7 cellular contexts compared by ENCODE assay signal in genomic region chr15:64503197-64503596, GRCh38. TPM values are rescaled to one million over a fixed set of nuclear protein-coding genes. Genes with fewer than 3 reads are reported as not detected.
DNase-seq lines count a peak whose midpoint lies in the region; TF ChIP-seq lines count a peak whose summit lies in the region.

No MANE protein-coding gene starts in this region.

- H3K4me3 Mint-ChIP-seq in HFFc6: peak overlapping the region; percentile 57

- peaks cover 7 to 65% (median 20%) of the 10 kb centered on the region in 4 donors for H3K4me1 ChIP-seq in Peyer's patch

- H3K9me3 ChIP-seq in Peyer's patch: no peaks in the 10 kb centered on the region

- TF ChIP-seq CTCF in HFFc6 (IDR thresholded peaks at IDR 0.05) (no peak), Peyer's patch (IDR thresholded peaks at IDR 0.05) (no peak), fibroblast of the aortic adventitia (IDR thresholded peaks at IDR 0.05; ENCODE audit: insufficient read depth, low read length) (no peak)

- peaks cover 50% of the 10 kb centered on the region for H3K4me1 Mint-ChIP-seq in HFFc6 (ENCODE audit: low read depth)

- peaks cover 15% of the 10 kb centered on the region for H3K36me3 Mint-ChIP-seq in HFFc6 (ENCODE audit: low read depth)

- H3K27me3 ChIP-seq in Peyer's patch: no peaks in the 10 kb centered on the region

- H3K4me3 ChIP-seq in Peyer's patch (peak overlapping the region in 2 of 4 donors; percentile 8 to 10), fibroblast of the aortic adventitia (ENCODE audit: low read depth, low read length) (no peak overlapping the region), skeletal muscle cell (ENCODE audit: low read depth, low read length) (no peak overlapping the region)

- H3K27ac ChIP-seq in Peyer's patch: peak overlapping the region; percentile 13 to 69 (median 64)

- peak overlapping the region; percentile 94 for H3K27ac Mint-ChIP-seq in HFFc6

- no peak for TF ChIP-seq POLR2A in Peyer's patch (IDR thresholded peaks at IDR 0.05)

- peaks cover 0 to 15% (median 0%) of the 10 kb centered on the region in 3 donors for H3K36me3 ChIP-seq in Peyer's patch

- H3K9me3 Mint-ChIP-seq in HFFc6: no peaks in the 10 kb centered on the region

- H3K27me3 Mint-ChIP-seq in HFFc6 (ENCODE audit: insufficient read depth): no peaks in the 10 kb centered on the region

- DNase-seq in HFFc6 (peak; percentile 57), Peyer's patch (no peak), fibroblast of the aortic adventitia (ENCODE audit: low read depth) (peak; percentile 22), skeletal muscle cell (ENCODE audit: low read depth) (peak; percentile 22), HuH-7 (ENCODE audit: low spot score) (no peak), activated gamma-delta T cell treated with Interleukin-2 at 50 U/mL for 16 hours (no peak)
- DNase-seq in activated effector memory CD4-positive, alpha-beta T cell treated with anti-CD3 and anti-CD28 coated beads, Interleukin-2, amount 50 U/mL, for 16 hours: no peak

RNA-seq across cellular contexts. Expression of gene ZNF609, which starts 42.8 kb away (rescaled TPM):
- total RNA-seq in HFFc6 (2021; fragmentation: NEBNext Ultra II Directional; extraction: Animal tissue kit (Norgen Biotek cat#: 25700)): 10 to 100 TPM; 19.7 to 22.1 (median 20.4) TPM
- total RNA-seq in Peyer's patch (10 to 100 TPM; 22.1 to 57.8 (median 36.0) TPM), fibroblast of the aortic adventitia (ENCODE audit: low replicate concordance) (19.3 and 38.8 TPM in 2 replicates)

Comparison
In these comparisons a context has a peak if more than half of its experiments do, and no peak if none do; other contexts are left out.
1. DNase-seq: peak in HFFc6 (single experiment), fibroblast of the aortic adventitia (single experiment) and skeletal muscle cell (single experiment); none in Peyer's patch (0 of 3), activated effector memory CD4-positive, alpha-beta T cell treated with anti-CD3 and anti-CD28 coated beads, Interleukin-2, amount 50 U/mL, for 16 hours (single experiment), HuH-7 (single experiment) and activated gamma-delta T cell treated with Interleukin-2 at 50 U/mL for 16 hours (single experiment).